In genomic region chr2:26347286-26347865, GRCh38 we compare ENCODE assay signal across 8 cellular contexts. TPM values are rescaled to one million over a fixed set of nuclear protein-coding genes. Genes with fewer than 3 reads are reported as not detected.
DNase-seq lines count a peak whose midpoint lies in the region; ATAC-seq, FAIRE-seq and TF ChIP-seq lines count a peak whose summit lies in the region.

No MANE protein-coding gene starts in this region.

- POLR2A ChIA-PET in K562 (lab: Yijun Ruan, JAX), result interaction anchor here (0.7 to 5.4 kb wide), 3 partner anchors 9 to 102 kb away, joined by 3 to 64 read pairs (median 6); partner anchors contain the start of gene HADHB

- peaks cover 2% of the 10 kb centered on the region; the same call in 1 of the 2 replicates for H3K27me3 Mint-ChIP-seq in HFFc6 (ENCODE audit: insufficient read depth)

- H3K9me3 Mint-ChIP-seq in HFFc6, result no peaks in the 10 kb centered on the region

- peak overlapping the region; percentile 95 to 99 for H3K9ac ChIP-seq in K562 (ENCODE audit: insufficient read depth in 1 of 2, low read depth in 2 of 2, low read length in 2 of 2)

- no peaks in the 10 kb centered on the region for H3K9me1 ChIP-seq in K562 (ENCODE audit: control insufficient read depth, insufficient read depth, low read length)

- in situ Hi-C loops in K562 (cut with MboI), result no loop called here

- H3K9me3 ChIP-seq in K562 (replicated peaks; ENCODE audit: control insufficient read depth, insufficient read depth, low read depth, low read length), result no peaks in the 10 kb centered on the region
- H3K9me3 ChIP-seq in lower lobe of right lung, result no peaks in the 10 kb centered on the region

- BruUV-seq in K562 (replicated peaks; lab: Mats Ljungman, UMichigan), result no TSS peak

- no peak for FAIRE-seq in K562 (lab: Jason Lieb, UNC)

- intact Hi-C loops in K562 (cut with micrococcal nuclease) (loop anchor here (5.0 kb wide), 2 partner anchors 65 to 105 kb away; partner anchors contain the start of genes HADHA and HADHB), lower lobe of right lung (cut with DNase I) (no loop called here)

- H3K4me2 ChIP-seq in K562 (ENCODE audit: insufficient read depth, low read length), result peak overlapping the region; percentile 98

- TF ChIP-seq EP300 in K562 (IDR thresholded peaks at IDR 0.05; ENCODE audit: low read length), result no peak

- TF ChIP-seq POLR2A in K562 (conservative IDR thresholded peaks at IDR 0.05), result no peak

- peak overlapping the region; percentile 84 for H3K27ac ChIP-seq in 22Rv1
- peak overlapping the region; percentile 97 for H3K27ac ChIP-seq in K562 (ENCODE audit: extremely low read depth, low read depth, low read length)
- peak overlapping the region; percentile 88 for H3K27ac ChIP-seq in lower lobe of right lung
- H3K27ac ChIP-seq in substantia nigra (ENCODE audit: low read depth, low read length, poor library complexity, severe bottlenecking), result no peak overlapping the region

- H2AFZ ChIP-seq in K562 (ENCODE audit: low read depth, low read length), result peak overlapping the region; percentile 11; the same call in 1 of the 2 replicates

- TF ChIP-seq CTCF in 22Rv1 (IDR thresholded peaks at IDR 0.05) (no peak), HFFc6 (IDR thresholded peaks at IDR 0.05) (no peak), K562 (IDR thresholded peaks at IDR 0.05 in 2 of 3, conservative IDR thresholded peaks at IDR 0.05 in 1 of 3; ENCODE audit: insufficient read depth in 2 of 3, low read depth in 1 of 3, low read length in 3 of 3) (no peak), lower lobe of right lung (IDR thresholded peaks at IDR 0.05) (no peak)

- no peaks in the 10 kb centered on the region for H3K27me3 ChIP-seq in K562 (ENCODE audit: control insufficient read depth in 2 of 2, insufficient read depth in 2 of 2, low read length in 2 of 2)
- no peaks in the 10 kb centered on the region for H3K27me3 ChIP-seq in lower lobe of right lung (ENCODE audit: low read depth)

- CTCF ChIA-PET in K562 (lab: Yijun Ruan, JAX; ENCODE audit: low intra/inter-chr PET ratio), result no interaction called here

- peaks cover 7% of the 10 kb centered on the region; the same call in 2 of the 3 replicates for H3K36me3 ChIP-seq in K562 (ENCODE audit: control insufficient read depth, insufficient read depth, low read length)
- no peaks in the 10 kb centered on the region for H3K36me3 ChIP-seq in lower lobe of right lung

- H3K4me3 ChIP-seq in K562 (peak overlapping the region; percentile 86), lower lobe of right lung (peak overlapping the region; percentile 96)

- WGBS in K562 (ENCODE audit: insufficient coverage, low coverage, missing lambda C conversion rate), result 0% methylated on average over 5 of the region's 5 CpGs

- peaks cover 89% of the 10 kb centered on the region for H3K79me2 ChIP-seq in K562 (ENCODE audit: control insufficient read depth, insufficient read depth, low read length)

- peaks cover 13% of the 10 kb centered on the region for H3K36me3 Mint-ChIP-seq in HFFc6 (ENCODE audit: low read depth)

- H3K4me1 Mint-ChIP-seq in HFFc6 (ENCODE audit: low read depth), result peaks cover 37% of the 10 kb centered on the region

- ATAC-seq in K562, result no peak
- ATAC-seq in lower lobe of right lung, result no peak
- ATAC-seq in HG03432 (IDR thresholded peaks at IDR 0.05; ENCODE audit: unreplicated experiment), result no peak

- H3K27ac Mint-ChIP-seq in HFFc6, result peak overlapping the region; percentile 98

- peak; percentile 7 for DNase-seq in HFFc6
- peak in 1 of 4 experiments; percentile 48 for DNase-seq in K562 (ENCODE audit: extremely low read depth in 1 of 4, low spot score in 3 of 4)
- DNase-seq in lower lobe of right lung, result no peak
- no peak for DNase-seq in GF-D8 (lab: John Stamatoyannopoulos, UW)
- DNase-seq in NCI-H69 (lab: John Stamatoyannopoulos, UW), result no peak
- no peak for DNase-seq in substantia nigra (lab: John Stamatoyannopoulos, UW)

- H4K20me1 ChIP-seq in K562 (replicated peaks; ENCODE audit: control insufficient read depth, insufficient read depth, low read length), result no peaks in the 10 kb centered on the region

- peak overlapping the region; percentile 97 for H3K4me3 Mint-ChIP-seq in HFFc6

- peaks cover 30 to 33% of the 10 kb centered on the region in 2 experiments for H3K4me1 ChIP-seq in K562 (replicated peaks in 1 of 2; ENCODE audit: control insufficient read depth in 2 of 2, insufficient read depth in 2 of 2, low read length in 2 of 2)
- H3K4me1 ChIP-seq in lower lobe of right lung, result peaks cover 33% of the 10 kb centered on the region

- no peak for TF ChIP-seq RAD21 in K562 (CRISPR knock-in tag; conservative IDR thresholded peaks at IDR 0.05 in 1 of 2, IDR thresholded peaks at IDR 0.05 in 1 of 2)

RNA-seq across cellular contexts. Expression of gene ADGRF3, which starts 0.8 kb away (rescaled TPM):
- under 1 TPM; 0.07 to 0.56 (median 0.19) TPM for total RNA-seq in HFFc6 (2021; fragmentation: NEBNext Ultra II Directional; extraction: Animal tissue kit (Norgen Biotek cat#: 25700))
- 0.11 and 0.58 TPM in 2 replicates for total RNA-seq in K562 (2011; cell fraction: chromatin; rRNA removed; ENCODE audit: low replicate concordance)
- 0.13 and 0.50 TPM in 2 replicates for total RNA-seq in K562 (2011; cell fraction: nucleolus; rRNA removed)
- 0.37 and 0.61 TPM in 2 replicates for total RNA-seq in K562 (2011; cell fraction: nucleoplasm; rRNA removed)
- not detected in 2 replicates for total RNA-seq in K562 (2014; rRNA removed)
- 0.07 TPM in 1 of 2 replicates, not detected in the other for total RNA-seq in K562 (2014; rRNA removed; fragmentation: Illumina TruSeq; extraction: Trizol)
- total RNA-seq in K562 (2015; rRNA removed; fragmentation: Illumina TruSeq; extraction: Trizol), result 0.18 TPM in 1 of 2 replicates, not detected in the other
- total RNA-seq in K562 (2021), result 0.09 and 0.16 TPM in 2 replicates
- polyA plus RNA-seq in K562 (2011; rRNA removed), result 0.04 and 0.09 TPM in 2 replicates
- polyA plus RNA-seq in K562 (2011; cell fraction: cytosol; rRNA removed), result 0.10 and 0.13 TPM in 2 replicates
- polyA plus RNA-seq in K562 (2011; cell fraction: nucleus; rRNA removed), result 0.58 and 0.82 TPM in 2 replicates
- polyA plus RNA-seq in K562 (2012), result 0.28 and 0.46 TPM in 2 replicates
- polyA plus RNA-seq in K562 (2014; fragmentation: Illumina TruSeq; extraction: Trizol), result 0.06 and 0.16 TPM in 2 replicates
- under 1 TPM in 1 of 2 experiments, not detected in 1; 0.24 TPM for polyA plus RNA-seq in K562 (2014; fragmentation: Nextera tagmentation; extraction: Ambion mirVana)
- polyA plus RNA-seq in K562 (2014; rRNA removed), result 0.27 and 0.54 TPM in 2 replicates
- not detected in 2 replicates for polyA minus RNA-seq in K562 (2011; rRNA and poly(A)+ RNA removed)
- not detected in 2 replicates for polyA minus RNA-seq in K562 (2011; cell fraction: cytosol; rRNA and poly(A)+ RNA removed)
- 0.13 and 2.4 TPM in 2 replicates for polyA minus RNA-seq in K562 (2011; cell fraction: nucleus; rRNA and poly(A)+ RNA removed)
- 0.35 TPM for total RNA-seq in lower lobe of right lung

RNA-seq across cellular contexts. Expression of gene SELENOI, which starts 1.4 kb away (rescaled TPM):
- 10 to 100 TPM; 22.7 to 31.4 (median 27.3) TPM for total RNA-seq in HFFc6 (2021; fragmentation: NEBNext Ultra II Directional; extraction: Animal tissue kit (Norgen Biotek cat#: 25700))
- 152 and 196 TPM in 2 replicates for total RNA-seq in K562 (2011; cell fraction: chromatin; rRNA removed; ENCODE audit: low replicate concordance)
- total RNA-seq in K562 (2011; cell fraction: nucleolus; rRNA removed), result 115 and 130 TPM in 2 replicates
- 153 and 187 TPM in 2 replicates for total RNA-seq in K562 (2011; cell fraction: nucleoplasm; rRNA removed)
- total RNA-seq in K562 (2014; rRNA removed), result 19.9 and 21.1 TPM in 2 replicates
- 39.6 and 44.7 TPM in 2 replicates for total RNA-seq in K562 (2014; rRNA removed; fragmentation: Illumina TruSeq; extraction: Trizol)
- total RNA-seq in K562 (2015; rRNA removed; fragmentation: Illumina TruSeq; extraction: Trizol), result 24.2 and 26.3 TPM in 2 replicates
- total RNA-seq in K562 (2021), result 45.9 and 46.9 TPM in 2 replicates
- polyA plus RNA-seq in K562 (2011; rRNA removed), result 21.3 and 31.8 TPM in 2 replicates
- polyA plus RNA-seq in K562 (2011; cell fraction: cytosol; rRNA removed), result 17.0 and 17.3 TPM in 2 replicates
- 23.0 and 23.7 TPM in 2 replicates for polyA plus RNA-seq in K562 (2011; cell fraction: nucleus; rRNA removed)
- 8.4 and 19.4 TPM in 2 replicates for polyA plus RNA-seq in K562 (2012)
- polyA plus RNA-seq in K562 (2014; fragmentation: Illumina TruSeq; extraction: Trizol), result 21.4 and 24.4 TPM in 2 replicates
- 10 to 100 TPM in 1 of 2 experiments, 1 to 10 TPM in 1; 9.6 to 10.6 TPM for polyA plus RNA-seq in K562 (2014; fragmentation: Nextera tagmentation; extraction: Ambion mirVana)
- 15.2 and 19.4 TPM in 2 replicates for polyA plus RNA-seq in K562 (2014; rRNA removed)
- polyA minus RNA-seq in K562 (2011; rRNA and poly(A)+ RNA removed), result 122 and 160 TPM in 2 replicates
- polyA minus RNA-seq in K562 (2011; cell fraction: cytosol; rRNA and poly(A)+ RNA removed), result 19.4 and 27.8 TPM in 2 replicates
- 58.4 and 70.4 TPM in 2 replicates for polyA minus RNA-seq in K562 (2011; cell fraction: nucleus; rRNA and poly(A)+ RNA removed)
- 13.4 TPM for total RNA-seq in lower lobe of right lung

RNA-seq across cellular contexts. Expression of gene DRC1, which starts 54.3 kb away (rescaled TPM):
- total RNA-seq in HFFc6 (2021; fragmentation: NEBNext Ultra II Directional; extraction: Animal tissue kit (Norgen Biotek cat#: 25700)), result not detected
- total RNA-seq in K562 (2011; cell fraction: chromatin; rRNA removed; ENCODE audit: low replicate concordance), result 0.35 TPM in 1 of 2 replicates, not detected in the other
- total RNA-seq in K562 (2011; cell fraction: nucleolus; rRNA removed), result not detected in 2 replicates
- total RNA-seq in K562 (2011; cell fraction: nucleoplasm; rRNA removed), result not detected in 2 replicates
- total RNA-seq in K562 (2014; rRNA removed) (not detected in 2 replicates), K562 (2014; rRNA removed; fragmentation: Illumina TruSeq; extraction: Trizol) (0.07 TPM in 1 of 2 replicates, not detected in the other), K562 (2015; rRNA removed; fragmentation: Illumina TruSeq; extraction: Trizol) (not detected in 2 replicates), K562 (2021) (not detected in 2 replicates), lower lobe of right lung (6.8 TPM)
- polyA plus RNA-seq in K562 (2011; rRNA removed) (0.10 TPM in 1 of 2 replicates, not detected in the other), K562 (2014; fragmentation: Illumina TruSeq; extraction: Trizol) (0.06 TPM in 1 of 2 replicates, not detected in the other), K562 (2014; fragmentation: Nextera tagmentation; extraction: Ambion mirVana) (not detected), K562 (2014; rRNA removed) (not detected in 2 replicates)
- polyA plus RNA-seq in K562 (2011; cell fraction: cytosol; rRNA removed), result not detected in 2 replicates
- 0.18 TPM in 1 of 2 replicates, not detected in the other for polyA plus RNA-seq in K562 (2011; cell fraction: nucleus; rRNA removed)
- polyA plus RNA-seq in K562 (2012), result not detected in 2 replicates
- not detected in 2 replicates for polyA minus RNA-seq in K562 (2011; rRNA and poly(A)+ RNA removed)
- polyA minus RNA-seq in K562 (2011; cell fraction: cytosol; rRNA and poly(A)+ RNA removed), result not detected in 2 replicates
- not detected in 2 replicates for polyA minus RNA-seq in K562 (2011; cell fraction: nucleus; rRNA and poly(A)+ RNA removed)
